12 cellular contexts compared by ENCODE assay signal in the genomic region with DNA sequence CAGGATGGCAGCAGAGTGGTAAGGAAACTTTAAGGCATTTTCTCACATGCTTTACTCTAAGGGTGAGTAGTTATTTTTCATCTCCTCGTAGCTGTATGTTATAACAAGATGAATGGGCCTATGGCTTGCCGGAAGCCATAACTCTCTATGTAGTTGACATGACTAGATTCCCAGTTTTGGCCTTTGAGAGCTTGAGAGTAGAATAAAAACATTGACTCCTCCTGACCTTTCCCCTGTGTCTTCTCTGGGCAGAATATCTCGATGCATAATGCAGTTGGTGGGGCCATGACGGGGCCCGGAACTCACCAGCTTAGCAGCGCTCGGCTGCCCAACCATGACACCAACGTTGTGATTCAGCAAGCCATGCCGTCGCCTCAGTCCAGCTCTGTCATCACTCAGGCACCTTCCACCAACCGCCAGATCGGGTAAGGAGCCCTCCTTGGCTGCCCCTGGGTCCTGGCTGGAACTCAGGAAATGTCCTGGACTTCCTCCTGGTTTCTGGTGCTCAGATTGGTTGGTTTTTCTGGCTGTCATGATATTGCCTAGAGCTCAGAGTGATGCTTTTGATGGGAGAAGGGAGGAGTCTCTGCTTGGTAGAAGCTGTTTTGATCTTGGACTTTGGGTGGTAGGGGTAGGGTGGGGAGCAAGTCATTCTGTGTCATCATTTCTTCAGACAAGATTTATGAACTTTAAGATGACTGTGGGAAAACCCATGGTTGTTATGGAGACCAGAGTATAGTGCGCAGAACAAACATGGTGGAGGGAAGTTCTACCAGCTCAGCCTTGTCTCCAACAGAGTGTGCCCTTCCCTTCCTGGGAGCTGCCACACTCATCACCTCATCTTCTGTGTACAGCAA.
DNase-seq lines count a peak whose midpoint lies in the region; ATAC-seq, FAIRE-seq and TF ChIP-seq lines count a peak whose summit lies in the region.
"Had no signal": no experiment of that assay in that cellular context is flagged by ENCODE, and none has a peak within 500 bp of the region (broad histone marks: within the 10 kb centered on the region; RNA-seq: fewer than 3 reads in every experiment).

No MANE protein-coding gene starts in this region.

- no peaks in the 10 kb centered on the region for H3K9me3 ChIP-seq in SJCRH30 (replicated peaks)

- peaks cover 32% of the 10 kb centered on the region for H3K4me1 ChIP-seq in SJCRH30

- H3K27me3 ChIP-seq in bronchial epithelial cell (ENCODE audit: control insufficient read depth, insufficient read depth, low read length) (no peaks in the 10 kb centered on the region), SJCRH30 (no peaks in the 10 kb centered on the region)

- H3K4me3 ChIP-seq in GM12864 (ENCODE audit: low read depth, low read length) (peak overlapping the region; percentile 2), bronchial epithelial cell (ENCODE audit: low read depth, low read length) (no peak overlapping the region), SJCRH30 (no peak overlapping the region)

- DNase-seq in GM12864 (ENCODE audit: low read depth) (no peak), bronchial epithelial cell (ENCODE audit: low read depth) (no peak), SJCRH30 (no peak)
- no peak for DNase-seq in NK-92 treated with Interleukin-12 subunit alpha and Interleukin-12 subunit beta, amount 100 ng/mL, for 24 hours (lab: John Stamatoyannopoulos, UW)
- no peak for DNase-seq in activated naive CD4-positive, alpha-beta T cell treated with anti-CD3 and anti-CD28 coated beads, Interleukin-2, amount 50 U/mL, for 16 hours
- DNase-seq: activated CD8-positive, alpha-beta T cell treated with anti-CD3 and anti-CD28 coated beads, Interleukin-2, amount 10 ng/mL, durations not matched to agents 7 days and 5 days; NCI-H1048; substantia nigra had no signal

- H3K36me3 ChIP-seq in bronchial epithelial cell (ENCODE audit: control insufficient read depth, insufficient read depth, low read length) (no peaks in the 10 kb centered on the region), SJCRH30 (no peaks in the 10 kb centered on the region)

- TF ChIP-seq CTCF in GM12864 (IDR thresholded peaks at IDR 0.05; ENCODE audit: low read depth, low read length, missing control alignments): no peak
- no peak for TF ChIP-seq CTCF in bronchial epithelial cell (IDR thresholded peaks at IDR 0.05; ENCODE audit: insufficient read depth, low read length, severe bottlenecking)

- FAIRE-seq in bronchial epithelial cell (lab: Jason Lieb, UNC): peak; percentile 90

- ATAC-seq in GM21390 (IDR thresholded peaks at IDR 0.05; ENCODE audit: unreplicated experiment) (peak; percentile 76), HG03108 (IDR thresholded peaks at IDR 0.05; ENCODE audit: unreplicated experiment) (peak; percentile 79), GM19023 (IDR thresholded peaks at IDR 0.05; ENCODE audit: unreplicated experiment) (no peak)
- ATAC-seq: activated CD8-positive, alpha-beta T cell treated with anti-CD3 and anti-CD28 coated beads, Interleukin-2, amount 10 ng/mL, durations not matched to agents 7 days and 5 days had no signal

- H3K27ac ChIP-seq in SJCRH30: no peak overlapping the region
- H3K27ac ChIP-seq: RWPE1 had no signal
